Comparison of ENCODE assay signal across 8 cellular contexts in genomic region chr13:110914293-110915056, GRCh38. TPM values are rescaled to one million over a fixed set of nuclear protein-coding genes. Genes with fewer than 3 reads are reported as not detected.
DNase-seq lines count a peak whose midpoint lies in the region; ATAC-seq and TF ChIP-seq lines count a peak whose summit lies in the region.

No MANE protein-coding gene starts in this region.

- no peaks in the 10 kb centered on the region for H3K27me3 Mint-ChIP-seq in activated T-helper 17 cell treated with anti-CD3 and anti-CD28 coated beads, Interleukin-2, amount 50 U/mL, for 72 hours
- H3K27me3 Mint-ChIP-seq in nephron progenitor cell (ENCODE audit: low read depth, poor library complexity), result no peaks in the 10 kb centered on the region
- no peaks in the 10 kb centered on the region for H3K27me3 Mint-ChIP-seq in stimulated activated naive CD8-positive, alpha-beta T cell treated with anti-CD3 and anti-CD28 coated beads, Interleukin-15, Interleukin-2, amounts not matched to agents 100 ng/mL and 50 ng/mL, for 24 hours

- TF ChIP-seq CTCF in GM20000 (IDR thresholded peaks at IDR 0.05; ENCODE audit: extremely low read depth, missing control alignments), result no peak
- no peak for TF ChIP-seq CTCF in fibroblast of the aortic adventitia (IDR thresholded peaks at IDR 0.05; ENCODE audit: insufficient read depth, low read length)
- TF ChIP-seq CTCF in nephron progenitor cell (IDR thresholded peaks at IDR 0.05), result no peak

- H3K27ac Mint-ChIP-seq in activated T-helper 17 cell treated with anti-CD3 and anti-CD28 coated beads, Interleukin-2, amount 50 U/mL, for 72 hours, result peak overlapping the region; percentile 90
- peak overlapping the region; percentile 98 for H3K27ac Mint-ChIP-seq in nephron progenitor cell
- peak overlapping the region; percentile 89 for H3K27ac Mint-ChIP-seq in stimulated activated naive CD8-positive, alpha-beta T cell treated with anti-CD3 and anti-CD28 coated beads, Interleukin-15, Interleukin-2, amounts not matched to agents 100 ng/mL and 50 ng/mL, for 24 hours

- H3K4me1 Mint-ChIP-seq in activated T-helper 17 cell treated with anti-CD3 and anti-CD28 coated beads, Interleukin-2, amount 50 U/mL, for 72 hours, result peaks cover 25% of the 10 kb centered on the region
- peaks cover 53% of the 10 kb centered on the region for H3K4me1 Mint-ChIP-seq in nephron progenitor cell
- H3K4me1 Mint-ChIP-seq in stimulated activated naive CD8-positive, alpha-beta T cell treated with anti-CD3 and anti-CD28 coated beads, Interleukin-15, Interleukin-2, amounts not matched to agents 100 ng/mL and 50 ng/mL, for 24 hours (ENCODE audit: low read depth), result peaks cover 60% of the 10 kb centered on the region

- H3K9me3 Mint-ChIP-seq in activated T-helper 17 cell treated with anti-CD3 and anti-CD28 coated beads, Interleukin-2, amount 50 U/mL, for 72 hours, result no peaks in the 10 kb centered on the region
- no peaks in the 10 kb centered on the region for H3K9me3 Mint-ChIP-seq in nephron progenitor cell
- H3K9me3 Mint-ChIP-seq in stimulated activated naive CD8-positive, alpha-beta T cell treated with anti-CD3 and anti-CD28 coated beads, Interleukin-15, Interleukin-2, amounts not matched to agents 100 ng/mL and 50 ng/mL, for 24 hours, result no peaks in the 10 kb centered on the region

- peaks cover 44% of the 10 kb centered on the region for H3K36me3 Mint-ChIP-seq in activated T-helper 17 cell treated with anti-CD3 and anti-CD28 coated beads, Interleukin-2, amount 50 U/mL, for 72 hours (ENCODE audit: low read depth)
- peaks cover 20% of the 10 kb centered on the region for H3K36me3 Mint-ChIP-seq in nephron progenitor cell (ENCODE audit: low read depth)
- peaks cover 33% of the 10 kb centered on the region for H3K36me3 Mint-ChIP-seq in stimulated activated naive CD8-positive, alpha-beta T cell treated with anti-CD3 and anti-CD28 coated beads, Interleukin-15, Interleukin-2, amounts not matched to agents 100 ng/mL and 50 ng/mL, for 24 hours (ENCODE audit: low read depth)

- H3K4me3 Mint-ChIP-seq in activated T-helper 17 cell treated with anti-CD3 and anti-CD28 coated beads, Interleukin-2, amount 50 U/mL, for 72 hours, result peak overlapping the region; percentile 95
- H3K4me3 Mint-ChIP-seq in nephron progenitor cell, result peak overlapping the region; percentile 87
- H3K4me3 Mint-ChIP-seq in stimulated activated naive CD8-positive, alpha-beta T cell treated with anti-CD3 and anti-CD28 coated beads, Interleukin-15, Interleukin-2, amounts not matched to agents 100 ng/mL and 50 ng/mL, for 24 hours, result peak overlapping the region; percentile 91

- ATAC-seq in activated T-helper 17 cell treated with anti-CD3 and anti-CD28 coated beads, Interleukin-2, amount 50 U/mL, for 72 hours (replicated peaks), result peak; percentile 34

- DNase-seq in DMS 273 treated with DMSO at 0.1 percent for 48 hours (lab: John Stamatoyannopoulos, UW) (peak; percentile 47), GM20000 (ENCODE audit: low spot score) (peak; percentile 89), HT-29 (ENCODE audit: low spot score) (peak; percentile 72), RKO (ENCODE audit: low spot score) (peak; percentile 80), fibroblast of the aortic adventitia (ENCODE audit: low read depth) (peak; percentile 71), nephron progenitor cell (peak; percentile 88)

- H3K4me3 ChIP-seq in fibroblast of the aortic adventitia (ENCODE audit: low read depth, low read length), result peak overlapping the region; percentile 99

RNA-seq across cellular contexts. Expression of gene ANKRD10, which starts 0.4 kb away (rescaled TPM):
- 279 and 308 TPM in 2 replicates for total RNA-seq in HT-29 (2014; rRNA removed; shearing (Covaris generic))
- total RNA-seq in activated T-helper 17 cell treated with anti-CD3 and anti-CD28 coated beads, Interleukin-2, amount 50 U/mL, for 72 hours, result 100 to 1,000 TPM; 180 to 207 TPM
- total RNA-seq in fibroblast of the aortic adventitia (ENCODE audit: low replicate concordance), result 76.5 and 84.2 TPM in 2 replicates

Comparison
In these comparisons a context has a peak if more than half of its experiments do, and no peak if none do; other contexts are left out.
1. Peak in every context shown above with its lines: DNase-seq, ATAC-seq and H3K4me3 ChIP-seq.